Comparison of ENCODE assay signal across 1 cellular context in genomic region chr16:31451681-31452351, GRCh38.
TF ChIP-seq lines count a peak whose summit lies in the region.

No MANE protein-coding gene starts in this region.

TF ChIP-seq in A549, 52 proteins besides CTCF, POLR2A, EP300 and RAD21 (continued from another document):
- TF ChIP-seq, protein P1, sequence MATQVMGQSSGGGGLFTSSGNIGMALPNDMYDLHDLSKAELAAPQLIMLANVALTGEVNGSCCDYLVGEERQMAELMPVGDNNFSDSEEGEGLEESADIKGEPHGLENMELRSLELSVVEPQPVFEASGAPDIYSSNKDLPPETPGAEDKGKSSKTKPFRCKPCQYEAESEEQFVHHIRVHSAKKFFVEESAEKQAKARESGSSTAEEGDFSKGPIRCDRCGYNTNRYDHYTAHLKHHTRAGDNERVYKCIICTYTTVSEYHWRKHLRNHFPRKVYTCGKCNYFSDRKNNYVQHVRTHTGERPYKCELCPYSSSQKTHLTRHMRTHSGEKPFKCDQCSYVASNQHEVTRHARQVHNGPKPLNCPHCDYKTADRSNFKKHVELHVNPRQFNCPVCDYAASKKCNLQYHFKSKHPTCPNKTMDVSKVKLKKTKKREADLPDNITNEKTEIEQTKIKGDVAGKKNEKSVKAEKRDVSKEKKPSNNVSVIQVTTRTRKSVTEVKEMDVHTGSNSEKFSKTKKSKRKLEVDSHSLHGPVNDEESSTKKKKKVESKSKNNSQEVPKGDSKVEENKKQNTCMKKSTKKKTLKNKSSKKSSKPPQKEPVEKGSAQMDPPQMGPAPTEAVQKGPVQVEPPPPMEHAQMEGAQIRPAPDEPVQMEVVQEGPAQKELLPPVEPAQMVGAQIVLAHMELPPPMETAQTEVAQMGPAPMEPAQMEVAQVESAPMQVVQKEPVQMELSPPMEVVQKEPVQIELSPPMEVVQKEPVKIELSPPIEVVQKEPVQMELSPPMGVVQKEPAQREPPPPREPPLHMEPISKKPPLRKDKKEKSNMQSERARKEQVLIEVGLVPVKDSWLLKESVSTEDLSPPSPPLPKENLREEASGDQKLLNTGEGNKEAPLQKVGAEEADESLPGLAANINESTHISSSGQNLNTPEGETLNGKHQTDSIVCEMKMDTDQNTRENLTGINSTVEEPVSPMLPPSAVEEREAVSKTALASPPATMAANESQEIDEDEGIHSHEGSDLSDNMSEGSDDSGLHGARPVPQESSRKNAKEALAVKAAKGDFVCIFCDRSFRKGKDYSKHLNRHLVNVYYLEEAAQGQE (IDR thresholded peaks at IDR 0.05) = no peak
- TF ChIP-seq TP53 (CRISPR knock-in tag; IDR thresholded peaks at IDR 0.05) (no peak), EHF (CRISPR knock-in tag; IDR thresholded peaks at IDR 0.05) (no peak), RARB (CRISPR knock-in tag; IDR thresholded peaks at IDR 0.05) (no peak), GATA3 (IDR thresholded peaks at IDR 0.05; ENCODE audit: borderline replicate concordance) (no peak), HOXB5 (CRISPR knock-in tag; IDR thresholded peaks at IDR 0.05) (no peak), MYC (IDR thresholded peaks at IDR 0.05; ENCODE audit: borderline replicate concordance, low read length) (peak; percentile 57; the same call in 1 of the 2 replicates), ZC3H11A (IDR thresholded peaks at IDR 0.05) (no peak)
- TF ChIP-seq, protein P2, sequence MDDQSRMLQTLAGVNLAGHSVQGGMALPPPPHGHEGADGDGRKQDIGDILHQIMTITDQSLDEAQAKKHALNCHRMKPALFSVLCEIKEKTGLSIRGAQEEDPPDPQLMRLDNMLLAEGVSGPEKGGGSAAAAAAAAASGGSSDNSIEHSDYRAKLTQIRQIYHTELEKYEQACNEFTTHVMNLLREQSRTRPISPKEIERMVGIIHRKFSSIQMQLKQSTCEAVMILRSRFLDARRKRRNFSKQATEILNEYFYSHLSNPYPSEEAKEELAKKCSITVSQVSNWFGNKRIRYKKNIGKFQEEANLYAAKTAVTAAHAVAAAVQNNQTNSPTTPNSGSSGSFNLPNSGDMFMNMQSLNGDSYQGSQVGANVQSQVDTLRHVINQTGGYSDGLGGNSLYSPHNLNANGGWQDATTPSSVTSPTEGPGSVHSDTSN (IDR thresholded peaks at IDR 0.05) = no peak
TF ChIP-seq in A549: peak in this region for 3.
